Comparison of ENCODE assay signal across 6 cellular contexts in the genomic region with DNA sequence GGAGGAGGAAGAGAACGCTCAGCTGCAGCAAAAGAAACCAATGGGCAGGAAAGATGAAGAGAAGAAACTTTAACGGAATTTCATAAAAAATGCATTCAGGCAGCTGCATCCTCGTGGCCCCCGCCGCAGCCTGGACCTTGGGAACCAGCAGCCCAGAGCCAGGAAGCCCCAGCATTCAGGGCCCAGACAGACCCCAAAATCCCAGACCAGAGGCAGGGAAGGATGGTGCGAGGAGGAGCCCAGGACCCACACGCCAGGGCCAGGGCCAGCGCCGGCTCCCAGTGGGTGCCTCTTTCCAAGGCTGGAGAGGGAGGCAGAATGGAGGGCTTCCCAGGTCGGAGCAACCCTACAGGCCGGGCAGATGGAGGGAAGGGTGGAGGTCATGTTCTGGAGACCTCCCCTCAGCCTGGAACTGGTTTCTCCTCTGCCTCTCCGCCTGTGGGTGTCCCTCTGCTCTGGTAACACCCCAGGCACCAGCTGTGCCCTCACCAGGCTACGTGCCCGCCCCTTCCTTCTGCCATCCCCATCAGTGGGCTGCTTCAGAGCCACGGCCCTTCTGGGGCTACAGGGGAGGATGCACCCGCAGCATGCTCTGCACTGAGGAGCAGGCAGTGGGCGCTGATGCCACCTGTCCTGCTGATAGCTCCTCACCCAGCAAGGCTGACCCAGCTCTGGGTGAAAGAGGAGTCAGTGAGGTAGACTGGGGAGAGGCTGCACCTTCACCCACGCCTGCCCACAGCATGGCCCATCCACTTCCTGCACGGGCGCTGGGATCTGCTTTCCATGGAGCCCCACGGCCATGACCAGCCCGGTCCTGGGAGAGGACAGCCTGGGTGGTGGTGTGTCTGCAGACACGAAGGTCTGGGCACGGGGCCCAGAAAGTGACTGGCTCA. TPM values are rescaled to one million over a fixed set of nuclear protein-coding genes. Genes with fewer than 3 reads are reported as not detected.
DNase-seq lines count a peak whose midpoint lies in the region; ATAC-seq and TF ChIP-seq lines count a peak whose summit lies in the region.

No MANE protein-coding gene starts in this region.

- H3K27ac Mint-ChIP-seq in T-helper 2 cell treated with Interferon-gamma antibody and Interleukin-4, amounts not matched to agents 5 μg/mL and 100 μg/mL, for 36 hours: peak overlapping the region; percentile 84

- H3K27me3 Mint-ChIP-seq in T-helper 2 cell treated with Interferon-gamma antibody and Interleukin-4, amounts not matched to agents 5 μg/mL and 100 μg/mL, for 36 hours (ENCODE audit: low read depth): no peaks in the 10 kb centered on the region

- no peak for TF ChIP-seq EP300 in tibial nerve (IDR thresholded peaks at IDR 0.05)

- H3K27ac ChIP-seq in right atrium auricular region (peak overlapping the region; percentile 83 to 99), tibial nerve (peak overlapping the region in 3 of 4 donors; percentile 91 to 97 (median 93))

- 53 to 55% methylated on average over 24 of the region's 24 CpGs for WGBS in tibial nerve, 2 donors

- peaks cover 0 to 30% of the 10 kb centered on the region in 2 donors for H3K4me1 ChIP-seq in right atrium auricular region
- H3K4me1 ChIP-seq in tibial nerve: peaks cover 0 to 41% (median 15%) of the 10 kb centered on the region in 4 donors

- H3K9me3 ChIP-seq in right atrium auricular region (no peaks in the 10 kb centered on the region), tibial nerve (no peaks in the 10 kb centered on the region)

- no peak for ATAC-seq in HG02973 (IDR thresholded peaks at IDR 0.05; ENCODE audit: unreplicated experiment)

- DNase-seq in ELR (ENCODE audit: low read depth): peak; percentile 42
- no peak for DNase-seq in T-helper 2 cell treated with Interferon-gamma antibody and Interleukin-4, amounts not matched to agents 5 μg/mL and 100 μg/mL, for 36 hours (ENCODE audit: low spot score)
- no peak for DNase-seq in right atrium auricular region (ENCODE audit: low spot score)
- DNase-seq in tibial nerve (ENCODE audit: low spot score in 2 of 2): no peak
- no peak for DNase-seq in GM19238 (ENCODE audit: insufficient read length, low spot score)

- H3K4me3 Mint-ChIP-seq in T-helper 2 cell treated with Interferon-gamma antibody and Interleukin-4, amounts not matched to agents 5 μg/mL and 100 μg/mL, for 36 hours: peak overlapping the region; percentile 81

- H3K36me3 ChIP-seq in right atrium auricular region: peaks cover 5% of the 10 kb centered on the region
- H3K36me3 ChIP-seq in tibial nerve: peaks cover 0 to 32% (median 0%) of the 10 kb centered on the region in 3 donors

- no peaks in the 10 kb centered on the region for H3K9me3 Mint-ChIP-seq in T-helper 2 cell treated with Interferon-gamma antibody and Interleukin-4, amounts not matched to agents 5 μg/mL and 100 μg/mL, for 36 hours

- H3K36me3 Mint-ChIP-seq in T-helper 2 cell treated with Interferon-gamma antibody and Interleukin-4, amounts not matched to agents 5 μg/mL and 100 μg/mL, for 36 hours (ENCODE audit: low read depth): peaks cover 23% of the 10 kb centered on the region

- TF ChIP-seq POLR2A in tibial nerve (IDR thresholded peaks at IDR 0.05): no peak

- TF ChIP-seq CTCF in right atrium auricular region (IDR thresholded peaks at IDR 0.05) (no peak), tibial nerve (IDR thresholded peaks at IDR 0.05) (no peak)

- peaks cover 30% of the 10 kb centered on the region for H3K4me1 Mint-ChIP-seq in T-helper 2 cell treated with Interferon-gamma antibody and Interleukin-4, amounts not matched to agents 5 μg/mL and 100 μg/mL, for 36 hours (ENCODE audit: low read depth)

- H3K27me3 ChIP-seq in right atrium auricular region (no peaks in the 10 kb centered on the region), tibial nerve (no peaks in the 10 kb centered on the region)

- H3K4me3 ChIP-seq in right atrium auricular region: peak overlapping the region; percentile 68 to 89
- peak overlapping the region; percentile 53 to 87 (median 76) for H3K4me3 ChIP-seq in tibial nerve

RNA-seq across cellular contexts. Expression of a gene that starts 1.2 kb away (rescaled TPM):
- total RNA-seq in right atrium auricular region (10 to 100 TPM; 18.0 to 24.9 TPM), tibial nerve (10 to 100 TPM; 18.4 to 53.1 (median 41.0) TPM)

RNA-seq across cellular contexts. Expression of a gene that starts 10.5 kb away (rescaled TPM):
- total RNA-seq in right atrium auricular region (10 to 100 TPM; 66.7 to 74.1 TPM), tibial nerve (10 to 100 TPM; 31.2 to 36.6 (median 33.6) TPM)

RNA-seq across cellular contexts. Expression of a gene that starts 10.8 kb away (rescaled TPM):
- total RNA-seq in right atrium auricular region (10 to 100 TPM; 18.5 to 23.7 TPM), tibial nerve (10 to 100 TPM; 45.5 to 66.0 (median 56.6) TPM)

RNA-seq across cellular contexts. Expression of a gene that starts 17.0 kb away (rescaled TPM):
- total RNA-seq in right atrium auricular region (10 to 100 TPM in 1 of 2 donors, 1 to 10 TPM in 1; 8.8 to 10.2 TPM), tibial nerve (10 to 100 TPM; 16.7 to 23.1 (median 20.1) TPM)
